Comparison of ENCODE assay signal across 1 cellular context in the genomic region with DNA sequence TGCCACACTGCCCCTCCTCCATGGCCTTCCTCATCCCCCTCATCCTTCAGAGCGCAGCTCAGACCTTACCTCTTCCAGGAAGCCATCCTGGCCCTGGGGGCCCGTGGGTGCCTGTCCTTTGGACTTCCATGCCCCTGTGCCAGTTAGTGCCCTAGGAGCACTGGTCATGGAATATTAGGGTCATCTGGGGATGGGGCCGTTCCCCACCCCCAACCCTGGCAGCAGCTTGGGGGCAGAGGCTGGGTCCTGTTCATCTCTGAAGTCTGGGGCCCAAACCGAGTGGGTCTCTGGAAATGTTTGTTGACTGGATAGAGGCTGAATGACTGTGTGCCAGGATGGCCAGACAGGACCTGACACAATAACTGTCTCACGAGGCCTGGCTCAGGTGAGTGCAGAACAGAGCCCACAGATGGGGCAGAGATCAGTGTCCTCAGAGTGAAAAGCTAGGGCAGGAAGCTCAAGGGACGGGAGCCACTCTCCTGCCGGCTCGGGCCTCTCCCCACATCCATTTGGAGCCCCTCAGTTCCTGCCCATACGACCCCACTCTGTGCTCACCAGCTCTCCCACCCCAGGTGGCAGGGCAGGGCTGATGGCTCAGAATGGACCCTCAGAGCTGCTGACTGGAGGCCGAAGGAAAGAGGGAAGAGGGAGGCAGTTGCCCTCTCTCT.
TF ChIP-seq lines count a peak whose summit lies in the region.

No MANE protein-coding gene starts in this region.

TF ChIP-seq in HEK293, 187 proteins besides CTCF, POLR2A, EP300 and RAD21 (continued from another document):
- no peak for TF ChIP-seq MEIS1 (CRISPR knock-in tag; IDR thresholded peaks at IDR 0.05; ENCODE audit: borderline replicate concordance)
- no peak for TF ChIP-seq ZNF670 (tag by site-specific recombination; IDR thresholded peaks at IDR 0.05; ENCODE audit: low read depth)
- TF ChIP-seq OVOL3 (tag by site-specific recombination; IDR thresholded peaks at IDR 0.05): no peak
- TF ChIP-seq ZNF311 (tag by site-specific recombination; IDR thresholded peaks at IDR 0.05; ENCODE audit: borderline replicate concordance): no peak
- no peak for TF ChIP-seq ZNF335 (tag by site-specific recombination; conservative IDR thresholded peaks at IDR 0.05)
- TF ChIP-seq, protein P1, sequence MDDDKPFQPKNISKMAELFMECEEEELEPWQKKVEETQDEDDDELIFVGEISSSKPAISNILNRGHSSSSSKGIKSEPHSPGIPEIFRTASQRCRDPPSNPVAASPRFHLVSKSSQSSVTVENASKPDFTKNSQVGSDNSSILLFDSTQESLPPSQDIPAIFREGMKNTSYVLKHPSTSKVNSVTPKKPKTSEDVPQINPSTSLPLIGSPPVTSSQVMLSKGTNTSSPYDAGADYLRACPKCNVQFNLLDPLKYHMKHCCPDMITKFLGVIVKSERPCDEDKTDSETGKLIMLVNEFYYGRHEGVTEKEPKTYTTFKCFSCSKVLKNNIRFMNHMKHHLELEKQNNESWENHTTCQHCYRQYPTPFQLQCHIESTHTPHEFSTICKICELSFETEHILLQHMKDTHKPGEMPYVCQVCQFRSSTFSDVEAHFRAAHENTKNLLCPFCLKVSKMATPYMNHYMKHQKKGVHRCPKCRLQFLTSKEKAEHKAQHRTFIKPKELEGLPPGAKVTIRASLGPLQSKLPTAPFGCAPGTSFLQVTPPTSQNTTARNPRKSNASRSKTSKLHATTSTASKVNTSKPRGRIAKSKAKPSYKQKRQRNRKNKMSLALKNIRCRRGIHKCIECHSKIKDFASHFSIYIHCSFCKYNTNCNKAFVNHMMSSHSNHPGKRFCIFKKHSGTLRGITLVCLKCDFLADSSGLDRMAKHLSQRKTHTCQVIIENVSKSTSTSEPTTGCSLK (tag by site-specific recombination; IDR thresholded peaks at IDR 0.05): no peak
- no peak for TF ChIP-seq ZFP69B (tag by site-specific recombination; IDR thresholded peaks at IDR 0.05)
- TF ChIP-seq, protein P2, sequence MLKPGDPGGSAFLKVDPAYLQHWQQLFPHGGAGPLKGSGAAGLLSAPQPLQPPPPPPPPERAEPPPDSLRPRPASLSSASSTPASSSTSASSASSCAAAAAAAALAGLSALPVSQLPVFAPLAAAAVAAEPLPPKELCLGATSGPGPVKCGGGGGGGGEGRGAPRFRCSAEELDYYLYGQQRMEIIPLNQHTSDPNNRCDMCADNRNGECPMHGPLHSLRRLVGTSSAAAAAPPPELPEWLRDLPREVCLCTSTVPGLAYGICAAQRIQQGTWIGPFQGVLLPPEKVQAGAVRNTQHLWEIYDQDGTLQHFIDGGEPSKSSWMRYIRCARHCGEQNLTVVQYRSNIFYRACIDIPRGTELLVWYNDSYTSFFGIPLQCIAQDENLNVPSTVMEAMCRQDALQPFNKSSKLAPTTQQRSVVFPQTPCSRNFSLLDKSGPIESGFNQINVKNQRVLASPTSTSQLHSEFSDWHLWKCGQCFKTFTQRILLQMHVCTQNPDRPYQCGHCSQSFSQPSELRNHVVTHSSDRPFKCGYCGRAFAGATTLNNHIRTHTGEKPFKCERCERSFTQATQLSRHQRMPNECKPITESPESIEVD (tag by site-specific recombination; IDR thresholded peaks at IDR 0.05): no peak
- TF ChIP-seq ZNF404 (tag by site-specific recombination; IDR thresholded peaks at IDR 0.05): no peak
- TF ChIP-seq ZNF426 (tag by site-specific recombination; IDR thresholded peaks at IDR 0.05): no peak
